Comparison of ENCODE assay signal across 17 cellular contexts in genomic region chr3:69097407-69098086, GRCh38. TPM values are rescaled to one million over a fixed set of nuclear protein-coding genes. Genes with fewer than 3 reads are reported as not detected.
DNase-seq lines count a peak whose midpoint lies in the region; ATAC-seq and TF ChIP-seq lines count a peak whose summit lies in the region.
"Had no signal": no experiment of that assay in that cellular context is flagged by ENCODE, and none has a peak within 500 bp of the region (broad histone marks: within the 10 kb centered on the region; RNA-seq: fewer than 3 reads in every experiment).

No MANE protein-coding gene starts in this region.

- peak overlapping the region; percentile 93 for H3K27ac Mint-ChIP-seq in CD8-positive, alpha-beta T cell
- H3K27ac Mint-ChIP-seq in activated naive CD8-positive, alpha-beta T cell treated with anti-CD3 and anti-CD28 coated beads, Interleukin-2, amount 10 ng/mL, durations not matched to agents 7 days and 5 days, result peak overlapping the region; percentile 62
- peak overlapping the region in 5 of 6 donors; percentile 25 to 96 (median 80) for H3K27ac Mint-ChIP-seq in naive B cell

- H3K4me3 Mint-ChIP-seq in CD8-positive, alpha-beta T cell, result peak overlapping the region; percentile 42
- H3K4me3 Mint-ChIP-seq in activated naive CD8-positive, alpha-beta T cell treated with anti-CD3 and anti-CD28 coated beads, Interleukin-2, amount 10 ng/mL, durations not matched to agents 7 days and 5 days, result no peak overlapping the region
- peak overlapping the region in 2 of 8 donors; percentile 17 to 47 for H3K4me3 Mint-ChIP-seq in naive B cell

- peaks cover 74% of the 10 kb centered on the region for H3K4me1 ChIP-seq in CD8-positive, alpha-beta T cell (ENCODE audit: insufficient read depth, low read length)
- peaks cover 48% of the 10 kb centered on the region for H3K4me1 ChIP-seq in body of pancreas
- H3K4me1 ChIP-seq: BE2C had no signal

- intact Hi-C loops in CD8-positive, alpha-beta T cell (cut with DNase I, micrococcal nuclease), result no loop called here
- intact Hi-C loops in body of pancreas (cut with DNase I), result no loop called here

- no peaks in the 10 kb centered on the region for H3K27me3 Mint-ChIP-seq in CD8-positive, alpha-beta T cell (ENCODE audit: low read depth)
- no peaks in the 10 kb centered on the region for H3K27me3 Mint-ChIP-seq in activated naive CD8-positive, alpha-beta T cell treated with anti-CD3 and anti-CD28 coated beads, Interleukin-2, amount 10 ng/mL, durations not matched to agents 7 days and 5 days
- H3K27me3 Mint-ChIP-seq in naive B cell, result no peaks in the 10 kb centered on the region

- TF ChIP-seq CTCF in CD8-positive, alpha-beta T cell (IDR thresholded peaks at IDR 0.05), result no peak
- no peak for TF ChIP-seq CTCF in body of pancreas (IDR thresholded peaks at IDR 0.05)

- peaks cover 49% of the 10 kb centered on the region for H3K36me3 Mint-ChIP-seq in CD8-positive, alpha-beta T cell
- H3K36me3 Mint-ChIP-seq in activated naive CD8-positive, alpha-beta T cell treated with anti-CD3 and anti-CD28 coated beads, Interleukin-2, amount 10 ng/mL, durations not matched to agents 7 days and 5 days, result peaks cover 43% of the 10 kb centered on the region
- peaks cover 19 to 28% of the 10 kb centered on the region in 2 donors for H3K36me3 Mint-ChIP-seq in naive B cell

- in situ Hi-C loops in ACHN (cut with HindIII; ENCODE audit: low pct_ligation_motif_present, low pct_unique_long_range_greater_than_20kb, low sequenced_read_pairs), result no loop called here

- no peak for ATAC-seq in CD8-positive, alpha-beta T cell
- no peak for ATAC-seq in activated naive CD8-positive, alpha-beta T cell treated with anti-CD3 and anti-CD28 coated beads, Interleukin-2, amount 10 ng/mL, durations not matched to agents 7 days and 5 days (ENCODE audit: low read depth)
- ATAC-seq in naive B cell (ENCODE audit: low read depth in 2 of 2), result no peak
- ATAC-seq in HG02623 (IDR thresholded peaks at IDR 0.05; ENCODE audit: unreplicated experiment), result no peak
- ATAC-seq in body of pancreas, result no peak
- ATAC-seq in GM18519 (IDR thresholded peaks at IDR 0.05; ENCODE audit: low FRiP score, unreplicated experiment), result no peak
- ATAC-seq in HG03280 (IDR thresholded peaks at IDR 0.05; ENCODE audit: unreplicated experiment), result no peak
- ATAC-seq: K562 had no signal

- no peaks in the 10 kb centered on the region for H3K9me3 Mint-ChIP-seq in CD8-positive, alpha-beta T cell
- H3K9me3 Mint-ChIP-seq in activated naive CD8-positive, alpha-beta T cell treated with anti-CD3 and anti-CD28 coated beads, Interleukin-2, amount 10 ng/mL, durations not matched to agents 7 days and 5 days, result no peaks in the 10 kb centered on the region
- no peaks in the 10 kb centered on the region for H3K9me3 Mint-ChIP-seq in naive B cell

- DNase-seq in ACHN (peak; percentile 20), naive B cell (no peak), body of pancreas (no peak)
- no peak for DNase-seq in CD8-positive, alpha-beta T cell
- no peak for DNase-seq in activated naive CD8-positive, alpha-beta T cell treated with anti-CD3 and anti-CD28 coated beads, Interleukin-2, amount 10 ng/mL, durations not matched to agents 7 days and 5 days
- DNase-seq: amygdala, BE2C, EL, foreskin fibroblast, NCI-H1436 treated with DMSO at 0.1 percent for 48 hours, NCI-H524 treated with DMSO at 0.1 percent for 48 hours, retina had no signal

- peaks cover 9% of the 10 kb centered on the region for H3K36me3 ChIP-seq in CD8-positive, alpha-beta T cell (ENCODE audit: insufficient read depth, low read length)
- H3K36me3 ChIP-seq in body of pancreas (replicated peaks in 1 of 2; ENCODE audit: insufficient read depth in 1 of 2, low read depth in 2 of 2), result peaks cover 0 to 7% of the 10 kb centered on the region in 2 donors

- H3K4me1 Mint-ChIP-seq in CD8-positive, alpha-beta T cell (ENCODE audit: low read depth), result peaks cover 78% of the 10 kb centered on the region
- peaks cover 56% of the 10 kb centered on the region for H3K4me1 Mint-ChIP-seq in activated naive CD8-positive, alpha-beta T cell treated with anti-CD3 and anti-CD28 coated beads, Interleukin-2, amount 10 ng/mL, durations not matched to agents 7 days and 5 days
- peaks cover 44 to 71% (median 62%) of the 10 kb centered on the region in 3 donors for H3K4me1 Mint-ChIP-seq in naive B cell

- no peak for TF ChIP-seq POLR2A in body of pancreas (IDR thresholded peaks at IDR 0.05)

- POLR2A ChIA-PET in CD8-positive, alpha-beta T cell (lab: Charles Lee), result no interaction called here
- POLR2A ChIA-PET in activated naive CD8-positive, alpha-beta T cell treated with anti-CD3 and anti-CD28 coated beads, Interleukin-2, amount 10 ng/mL, durations not matched to agents 7 days and 5 days (lab: Charles Lee), result interaction anchor here (1.2 kb wide), 1 partner anchor 45 kb away, joined by 3 read pairs; the partner anchor contains the start of gene TMF1

- H3K27me3 ChIP-seq in CD8-positive, alpha-beta T cell (ENCODE audit: insufficient read depth, low read length), result no peaks in the 10 kb centered on the region
- no peaks in the 10 kb centered on the region for H3K27me3 ChIP-seq in body of pancreas
- H3K27me3 ChIP-seq: BE2C had no signal

- CTCF ChIA-PET in CD8-positive, alpha-beta T cell (lab: Charles Lee), result no interaction called here

- 86 to 93% methylated on average over 9 of the region's 9 CpGs for WGBS in body of pancreas, 2 donors

- no peak overlapping the region for H3K27ac ChIP-seq in CD8-positive, alpha-beta T cell (ENCODE audit: low read depth, low read length)
- peak overlapping the region in 1 of 4 donors; percentile 15 for H3K27ac ChIP-seq in body of pancreas

- no peak overlapping the region for H3K4me3 ChIP-seq in CD8-positive, alpha-beta T cell (ENCODE audit: low read depth, low read length)
- no peak overlapping the region for H3K4me3 ChIP-seq in body of pancreas
- H3K4me3 ChIP-seq: K562 had no signal

- no peaks in the 10 kb centered on the region for H3K9me3 ChIP-seq in CD8-positive, alpha-beta T cell (ENCODE audit: low read length)
- no peaks in the 10 kb centered on the region for H3K9me3 ChIP-seq in body of pancreas
- H3K9me3 ChIP-seq: BE2C had no signal

RNA-seq across cellular contexts. Expression of gene ARL6IP5, which starts 12.8 kb away (rescaled TPM):
- 10 to 100 TPM; 44.8 to 52.9 TPM for total RNA-seq in CD8-positive, alpha-beta T cell
- total RNA-seq in activated naive CD8-positive, alpha-beta T cell treated with anti-CD3 and anti-CD28 coated beads, Interleukin-2, amount 10 ng/mL, durations not matched to agents 7 days and 5 days, result 100 to 1,000 TPM; 147 to 150 TPM
- polyA plus RNA-seq in naive B cell (ENCODE audit: low read depth in 6 of 6), result 100 to 1,000 TPM; 278 to 469 (median 324) TPM
- total RNA-seq in body of pancreas, result 10 to 100 TPM; 34.6 to 73.9 TPM

RNA-seq across cellular contexts. Expression of gene UBA3, which starts 17.4 kb away (rescaled TPM):
- 10 to 100 TPM; 35.0 to 43.5 TPM for total RNA-seq in CD8-positive, alpha-beta T cell
- 100 to 1,000 TPM in 1 of 2 experiments, 10 to 100 TPM in 1; 91.2 to 102 TPM for total RNA-seq in activated naive CD8-positive, alpha-beta T cell treated with anti-CD3 and anti-CD28 coated beads, Interleukin-2, amount 10 ng/mL, durations not matched to agents 7 days and 5 days
- polyA plus RNA-seq in naive B cell (ENCODE audit: low read depth in 6 of 6), result 100 to 1,000 TPM in 1 of 6 donors, 10 to 100 TPM in 5; 57.8 to 123 (median 61.1) TPM
- 10 to 100 TPM; 23.3 to 47.5 TPM for total RNA-seq in body of pancreas

RNA-seq across cellular contexts. Expression of gene LMOD3, which starts 24.8 kb away (rescaled TPM):
- total RNA-seq in CD8-positive, alpha-beta T cell, result not detected
- total RNA-seq in activated naive CD8-positive, alpha-beta T cell treated with anti-CD3 and anti-CD28 coated beads, Interleukin-2, amount 10 ng/mL, durations not matched to agents 7 days and 5 days, result not detected
- polyA plus RNA-seq in naive B cell (ENCODE audit: low read depth in 6 of 6), result under 1 TPM in 3 of 6 donors, not detected in 3; 0.05 to 0.19 (median 0.09) TPM
- total RNA-seq in body of pancreas, result under 1 TPM in 1 of 2 donors, not detected in 1; 0.33 TPM
- total RNA-seq: K562, mononuclear cell had no signal

RNA-seq across cellular contexts. Expression of gene TMF1, which starts 45.4 kb away (rescaled TPM):
- total RNA-seq in CD8-positive, alpha-beta T cell, result 100 to 1,000 TPM in 1 of 2 experiments, 10 to 100 TPM in 1; 97.9 to 103 TPM
- total RNA-seq in activated naive CD8-positive, alpha-beta T cell treated with anti-CD3 and anti-CD28 coated beads, Interleukin-2, amount 10 ng/mL, durations not matched to agents 7 days and 5 days, result 10 to 100 TPM; 53.5 to 55.2 TPM
- 10 to 100 TPM; 26.1 to 65.0 (median 54.4) TPM for polyA plus RNA-seq in naive B cell (ENCODE audit: low read depth in 6 of 6)
- total RNA-seq in body of pancreas, result 10 to 100 TPM; 16.8 to 17.1 TPM
